In the genomic region with DNA sequence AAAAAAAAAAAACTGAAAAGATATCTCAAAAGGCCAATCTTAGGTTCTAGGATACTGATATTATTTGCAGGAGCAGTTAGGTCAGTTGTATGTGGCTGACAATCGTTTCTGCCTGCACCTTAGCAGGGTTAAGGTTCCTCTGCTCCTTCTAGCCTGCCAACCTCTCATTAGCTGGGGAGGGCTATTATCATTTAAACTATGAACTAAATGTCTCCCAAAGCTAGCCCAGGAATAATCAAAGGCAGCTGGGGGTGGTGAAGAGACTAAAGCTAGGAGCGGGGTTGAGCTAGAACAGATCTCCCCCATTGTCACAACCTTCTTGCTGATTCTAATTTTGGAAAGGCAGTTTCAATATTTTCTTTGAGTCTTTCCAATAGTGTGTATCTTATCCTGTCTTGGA, we compare ENCODE assay signal across 19 cellular contexts.
DNase-seq lines count a peak whose midpoint lies in the region; TF ChIP-seq lines count a peak whose summit lies in the region.
"Had no signal": no experiment of that assay in that cellular context is flagged by ENCODE, and none has a peak within 500 bp of the region (broad histone marks: within the 10 kb centered on the region; RNA-seq: fewer than 3 reads in every experiment).

No MANE protein-coding gene starts in this region.

- H3K4me3 ChIP-seq in HUES48 (ENCODE audit: low read depth, low read length) (no peak overlapping the region), iPS-18a (ENCODE audit: low read length) (peak overlapping the region; percentile 4), dorsolateral prefrontal cortex (no peak overlapping the region)
- H3K4me3 ChIP-seq: BLaER1 treated with 17β-estradiol and CSF1 and Interleukin-3, amounts not matched to agents 10 nM and 100 nM; HAP-1; Peyer's patch; SK-N-MC had no signal

- H3K4me1 Mint-ChIP-seq in activated CD4-positive, alpha-beta T cell treated with anti-CD3 and anti-CD28 coated beads, Interleukin-2, amount 10 ng/mL, durations not matched to agents 24 days and 14 days = peaks cover 23% of the 10 kb centered on the region
- H3K4me1 Mint-ChIP-seq in activated CD4-positive, alpha-beta T cell treated with anti-CD3 and anti-CD28 coated beads, Interleukin-2, amount 10 ng/mL, durations not matched to agents 7 days and 5 days = peaks cover 32% of the 10 kb centered on the region
- H3K4me1 Mint-ChIP-seq in activated naive CD8-positive, alpha-beta T cell treated with anti-CD3 and anti-CD28 coated beads for 36 hours = peaks cover 35% of the 10 kb centered on the region

- H3K9me3 ChIP-seq in HUES48 (ENCODE audit: control insufficient read depth, insufficient read depth, low read length) (peaks cover 11% of the 10 kb centered on the region; the same call in 1 of the 2 replicates), iPS-18a (ENCODE audit: control insufficient read depth, low read depth, low read length) (no peaks in the 10 kb centered on the region)
- H3K9me3 ChIP-seq: HAP-1, Peyer's patch had no signal

- no peaks in the 10 kb centered on the region for H3K27me3 ChIP-seq in HUES48 (ENCODE audit: control insufficient read depth, insufficient read depth, low read length)
- no peaks in the 10 kb centered on the region for H3K27me3 ChIP-seq in iPS-18a (ENCODE audit: control insufficient read depth, insufficient read depth, low read length)
- no peaks in the 10 kb centered on the region for H3K27me3 ChIP-seq in dorsolateral prefrontal cortex
- H3K27me3 ChIP-seq: BLaER1 treated with 17β-estradiol and CSF1 and Interleukin-3, amounts not matched to agents 10 nM and 100 nM; Peyer's patch had no signal

- H3K36me3 ChIP-seq in HUES48 (ENCODE audit: control insufficient read depth, insufficient read depth, low read length) (no peaks in the 10 kb centered on the region), iPS-18a (ENCODE audit: control insufficient read depth, low read depth, low read length) (no peaks in the 10 kb centered on the region)
- H3K36me3 ChIP-seq: BLaER1 treated with 17β-estradiol and CSF1 and Interleukin-3, amounts not matched to agents 10 nM and 100 nM; HAP-1; Peyer's patch had no signal

- H3K9ac ChIP-seq in HUES48 (ENCODE audit: low read depth, low read length) = no peak overlapping the region
- H3K9ac ChIP-seq in iPS-18a (ENCODE audit: low read length) = no peak overlapping the region
- H3K9ac ChIP-seq: BLaER1 treated with 17β-estradiol and CSF1 and Interleukin-3, amounts not matched to agents 10 nM and 100 nM had no signal

- CTCF ChIA-PET in activated CD4-positive, alpha-beta T cell treated with anti-CD3 and anti-CD28 coated beads, Interleukin-2, amount 10 ng/mL, durations not matched to agents 7 days and 5 days (lab: Charles Lee) = interaction anchor here (0.6 kb wide), 1 partner anchor 648 kb away, joined by 3 read pairs; no protein-coding TSS in a partner anchor

- H3K27ac Mint-ChIP-seq in activated CD4-positive, alpha-beta T cell treated with anti-CD3 and anti-CD28 coated beads, Interleukin-2, amount 10 ng/mL, durations not matched to agents 24 days and 14 days = peak overlapping the region; percentile 2
- no peak overlapping the region for H3K27ac Mint-ChIP-seq in activated CD4-positive, alpha-beta T cell treated with anti-CD3 and anti-CD28 coated beads, Interleukin-2, amount 10 ng/mL, durations not matched to agents 7 days and 5 days
- H3K27ac Mint-ChIP-seq in activated naive CD8-positive, alpha-beta T cell treated with anti-CD3 and anti-CD28 coated beads for 36 hours = peak overlapping the region; percentile 73

- no peak for DNase-seq in activated CD4-positive, alpha-beta T cell treated with anti-CD3 and anti-CD28 coated beads, Interleukin-2, amount 10 ng/mL, durations not matched to agents 24 days and 14 days
- DNase-seq in activated CD4-positive, alpha-beta T cell treated with anti-CD3 and anti-CD28 coated beads, Interleukin-2, amount 10 ng/mL, durations not matched to agents 7 days and 5 days = no peak
- no peak for DNase-seq in activated naive CD8-positive, alpha-beta T cell treated with anti-CD3 and anti-CD28 coated beads for 36 hours
- DNase-seq in SKM-1 treated with dmso at 0.1 percent for 144 hours (lab: John Stamatoyannopoulos, UW; ENCODE audit: unreplicated experiment) (no peak), dorsolateral prefrontal cortex (no peak), NCI-H1694 (lab: John Stamatoyannopoulos, UW) (no peak)
- DNase-seq: KG1, NCI-H1048, NCI-H1436 treated with DMSO at 0.1 percent for 48 hours, NCI-H2081 treated with DMSO at 0.1 percent for 48 hours, NCI-H774, Peyer's patch, Right ventricle myocardium superior had no signal

- H3K9me3 Mint-ChIP-seq in activated CD4-positive, alpha-beta T cell treated with anti-CD3 and anti-CD28 coated beads, Interleukin-2, amount 10 ng/mL, durations not matched to agents 24 days and 14 days = peaks cover 23% of the 10 kb centered on the region
- peaks cover 22% of the 10 kb centered on the region for H3K9me3 Mint-ChIP-seq in activated CD4-positive, alpha-beta T cell treated with anti-CD3 and anti-CD28 coated beads, Interleukin-2, amount 10 ng/mL, durations not matched to agents 7 days and 5 days
- H3K9me3 Mint-ChIP-seq in activated naive CD8-positive, alpha-beta T cell treated with anti-CD3 and anti-CD28 coated beads for 36 hours = peaks cover 29% of the 10 kb centered on the region

- POLR2A ChIA-PET in activated CD4-positive, alpha-beta T cell treated with anti-CD3 and anti-CD28 coated beads, Interleukin-2, amount 10 ng/mL, durations not matched to agents 7 days and 5 days (lab: Charles Lee) = interaction anchor here (0.5 kb wide), 1 partner anchor 313 kb away, joined by 11 read pairs; no protein-coding TSS in a partner anchor

- no peaks in the 10 kb centered on the region for H3K27me3 Mint-ChIP-seq in activated CD4-positive, alpha-beta T cell treated with anti-CD3 and anti-CD28 coated beads, Interleukin-2, amount 10 ng/mL, durations not matched to agents 24 days and 14 days
- H3K27me3 Mint-ChIP-seq in activated CD4-positive, alpha-beta T cell treated with anti-CD3 and anti-CD28 coated beads, Interleukin-2, amount 10 ng/mL, durations not matched to agents 7 days and 5 days = no peaks in the 10 kb centered on the region
- H3K27me3 Mint-ChIP-seq in activated naive CD8-positive, alpha-beta T cell treated with anti-CD3 and anti-CD28 coated beads for 36 hours = peaks cover 5% of the 10 kb centered on the region

- TF ChIP-seq CTCF in dorsolateral prefrontal cortex (IDR thresholded peaks at IDR 0.05 in 54 of 56, conservative IDR thresholded peaks at IDR 0.05 in 2 of 56; ENCODE audit: low read depth in 1 of 56, partially characterized antibody in 56 of 56) = no peak

- H3K36me3 Mint-ChIP-seq in activated CD4-positive, alpha-beta T cell treated with anti-CD3 and anti-CD28 coated beads, Interleukin-2, amount 10 ng/mL, durations not matched to agents 24 days and 14 days (ENCODE audit: low read depth) = peaks cover 9% of the 10 kb centered on the region
- H3K36me3 Mint-ChIP-seq in activated CD4-positive, alpha-beta T cell treated with anti-CD3 and anti-CD28 coated beads, Interleukin-2, amount 10 ng/mL, durations not matched to agents 7 days and 5 days (ENCODE audit: low read depth) = peaks cover 31% of the 10 kb centered on the region
- H3K36me3 Mint-ChIP-seq in activated naive CD8-positive, alpha-beta T cell treated with anti-CD3 and anti-CD28 coated beads for 36 hours = peaks cover 38% of the 10 kb centered on the region

- intact Hi-C loops in activated CD4-positive, alpha-beta T cell treated with anti-CD3 and anti-CD28 coated beads, Interleukin-2, amount 10 ng/mL, durations not matched to agents 24 days and 14 days (cut with micrococcal nuclease) = loop anchor here (5.0 kb wide), 2 partner anchors 100 to 1305 kb away; a partner anchor contains a TSS
- intact Hi-C loops in dorsolateral prefrontal cortex (cut with DNase I) = no loop called here

- H3K4me1 ChIP-seq in HUES48 (ENCODE audit: control insufficient read depth, insufficient read depth, low read length) (peaks cover 24% of the 10 kb centered on the region), iPS-18a (ENCODE audit: control insufficient read depth, low read depth, low read length) (peaks cover 24% of the 10 kb centered on the region)
- H3K4me1 ChIP-seq: HAP-1, Peyer's patch had no signal

- H3K4me3 Mint-ChIP-seq in activated CD4-positive, alpha-beta T cell treated with anti-CD3 and anti-CD28 coated beads, Interleukin-2, amount 10 ng/mL, durations not matched to agents 24 days and 14 days = no peak overlapping the region
- no peak overlapping the region for H3K4me3 Mint-ChIP-seq in activated CD4-positive, alpha-beta T cell treated with anti-CD3 and anti-CD28 coated beads, Interleukin-2, amount 10 ng/mL, durations not matched to agents 7 days and 5 days
- H3K4me3 Mint-ChIP-seq in activated naive CD8-positive, alpha-beta T cell treated with anti-CD3 and anti-CD28 coated beads for 36 hours = no peak overlapping the region

- peak overlapping the region; percentile 32 for H3K27ac ChIP-seq in HUES48 (ENCODE audit: low read depth, low read length)
- H3K27ac ChIP-seq in iPS-18a (ENCODE audit: low read length) = no peak overlapping the region
- H3K27ac ChIP-seq in dorsolateral prefrontal cortex = no peak overlapping the region
- H3K27ac ChIP-seq: BLaER1 treated with 17β-estradiol and CSF1 and Interleukin-3, amounts not matched to agents 10 nM and 100 nM; HL-60; Peyer's patch; SK-N-MC had no signal
